In the genomic region with DNA sequence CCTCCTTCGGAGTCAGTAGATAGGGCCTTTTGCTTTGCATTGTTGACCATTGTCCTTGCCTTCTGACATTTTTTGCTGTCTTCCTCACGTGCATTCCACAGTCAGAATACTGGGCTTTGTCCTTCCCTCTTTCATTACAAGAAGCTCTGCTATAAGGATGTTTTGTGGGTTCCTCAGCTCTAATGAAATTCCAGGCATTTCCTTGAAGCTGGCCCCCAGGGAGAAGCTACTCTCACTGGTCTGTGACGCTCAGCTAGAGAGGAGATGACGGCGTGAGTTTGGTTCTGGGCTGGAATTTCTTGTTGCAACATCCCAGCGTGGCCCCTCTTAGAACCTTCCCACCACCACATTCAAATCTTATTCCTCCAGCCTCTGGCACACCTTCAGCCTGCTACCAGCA, we compare ENCODE assay signal across 11 cellular contexts.
A peak's percentile ranks its signal among the peaks of the same experiment; 100 is the strongest.
DNase-seq lines count a peak whose midpoint lies in the region; ATAC-seq and TF ChIP-seq lines count a peak whose summit lies in the region.
"Had no signal": no experiment of that assay in that cellular context is flagged by ENCODE, and none has a peak within 500 bp of the region (broad histone marks: within the 10 kb centered on the region; RNA-seq: fewer than 3 reads in every experiment).

No MANE protein-coding gene starts in this region.

- no peak for ATAC-seq in GM18511 (IDR thresholded peaks at IDR 0.05; ENCODE audit: unreplicated experiment)
- ATAC-seq in GM19395 (IDR thresholded peaks at IDR 0.05; ENCODE audit: unreplicated experiment), result no peak

- DNase-seq in GM03348 (ENCODE audit: low spot score), result peak; percentile 86
- peak; percentile 26 for DNase-seq in T1000 (lab: John Stamatoyannopoulos, UW)
- DNase-seq in foreskin fibroblast, result peak; percentile 15 to 26
- peak; percentile 85 for DNase-seq in skeletal muscle cell (ENCODE audit: low read depth)
- no peak for DNase-seq in NCI-H2227 treated with DMSO at 0.1 percent for 48 hours (lab: John Stamatoyannopoulos, UW)
- DNase-seq: activated T-cell treated with anti-CD3 and anti-CD28 coated beads, Interleukin-2, amount 50 U/mL, for 24 hours; DMS79; mammary epithelial cell; NCI-H446 had no signal

- no peak overlapping the region for H3K4me3 ChIP-seq in foreskin fibroblast (ENCODE audit: low read depth in 1 of 2, low read length in 2 of 2)
- H3K4me3 ChIP-seq in skeletal muscle cell (ENCODE audit: low read depth, low read length), result no peak overlapping the region

- no peak for TF ChIP-seq CTCF in foreskin fibroblast (IDR thresholded peaks at IDR 0.05; ENCODE audit: low read depth, low read length)
